Comparison of ENCODE assay signal across 12 cellular contexts in genomic region chr2:188983427-188984101, GRCh38. TPM values are rescaled to one million over a fixed set of nuclear protein-coding genes. Genes with fewer than 3 reads are reported as not detected.
DNase-seq lines count a peak whose midpoint lies in the region; ATAC-seq and TF ChIP-seq lines count a peak whose summit lies in the region.
"Had no signal": no experiment of that assay in that cellular context is flagged by ENCODE, and none has a peak within 500 bp of the region (broad histone marks: within the 10 kb centered on the region; RNA-seq: fewer than 3 reads in every experiment).

No MANE protein-coding gene starts in this region.

- peaks cover 0 to 30% (median 1%) of the 10 kb centered on the region in 12 donors for H3K4me1 ChIP-seq in heart left ventricle
- H3K4me1 ChIP-seq in right cardiac atrium (ENCODE audit: control insufficient read depth, insufficient read depth, low read length), result no peaks in the 10 kb centered on the region
- peaks cover 0 to 2% of the 10 kb centered on the region in 2 donors for H3K4me1 ChIP-seq in adrenal gland (replicated peaks in 1 of 2)
- H3K4me1 ChIP-seq: upper lobe of left lung had no signal

- no peak for DNase-seq in heart left ventricle
- no peak for DNase-seq in right cardiac atrium
- DNase-seq in astrocyte of the spinal cord (ENCODE audit: low read depth, low spot score), result peak; percentile 68
- DNase-seq in kidney tubule cell (ENCODE audit: low spot score), result peak; percentile 12
- DNase-seq in caudate nucleus (lab: John Stamatoyannopoulos, UW), result no peak
- no peak for DNase-seq in adrenal gland
- DNase-seq in SKM-1 treated with dmso at 0.1 percent for 144 hours (lab: John Stamatoyannopoulos, UW; ENCODE audit: unreplicated experiment), result no peak
- DNase-seq: activated CD4-positive, alpha-beta T cell treated with anti-CD3 and anti-CD28 coated beads for 4 hours; NCI-H1105 treated with DMSO at 0.1 percent for 48 hours; upper lobe of left lung had no signal

- H3K9me3 ChIP-seq in heart left ventricle (no peaks in the 10 kb centered on the region), right cardiac atrium (ENCODE audit: control insufficient read depth, low read length) (no peaks in the 10 kb centered on the region), adrenal gland (replicated peaks in 1 of 3) (no peaks in the 10 kb centered on the region)
- H3K9me3 ChIP-seq: upper lobe of left lung had no signal

- intact Hi-C loops in heart left ventricle (cut with DNase I) (loop anchor here in 4 of 10 donors (5.0 to 10.0 kb wide), 3 partner anchors 431 to 459 kb away; no protein-coding TSS in a partner anchor), right cardiac atrium (cut with DNase I) (loop anchor here in 1 of 4 donors (10.0 kb wide), 1 partner anchor 459 kb away; no protein-coding TSS in a partner anchor), adrenal gland (cut with DNase I) (no loop called here)

- ATAC-seq in heart left ventricle, result peak in 2 of 4 donors; percentile 26 to 66
- ATAC-seq in right cardiac atrium, result no peak
- ATAC-seq in HG02840 (IDR thresholded peaks at IDR 0.05; ENCODE audit: low FRiP score, unreplicated experiment), result no peak

- H3K36me3 ChIP-seq in heart left ventricle (peaks cover 0 to 41% (median 12%) of the 10 kb centered on the region in 9 donors), adrenal gland (replicated peaks in 1 of 2) (no peaks in the 10 kb centered on the region)

- TF ChIP-seq POLR2A in heart left ventricle (IDR thresholded peaks at IDR 0.05) (no peak), adrenal gland (IDR thresholded peaks at IDR 0.05) (no peak)

- TF ChIP-seq CTCF in heart left ventricle (IDR thresholded peaks at IDR 0.05), result peak in 10 of 12 donors; percentile 8 to 44 (median 21)
- TF ChIP-seq CTCF in astrocyte of the spinal cord (IDR thresholded peaks at IDR 0.05; ENCODE audit: low read depth, low read length), result peak; percentile 51
- peak in 2 of 6 experiments; percentile 11 to 39 for TF ChIP-seq CTCF in adrenal gland (IDR thresholded peaks at IDR 0.05)

- peak overlapping the region in 3 of 12 donors; percentile 9 to 70 (median 62) for H3K4me3 ChIP-seq in heart left ventricle
- no peak overlapping the region for H3K4me3 ChIP-seq in right cardiac atrium (ENCODE audit: low read length)
- H3K4me3 ChIP-seq in astrocyte of the spinal cord (ENCODE audit: low read depth, low read length), result no peak overlapping the region
- no peak overlapping the region for H3K4me3 ChIP-seq in adrenal gland
- H3K4me3 ChIP-seq: upper lobe of left lung had no signal

- H3K27me3 ChIP-seq in heart left ventricle, result no peaks in the 10 kb centered on the region
- no peaks in the 10 kb centered on the region for H3K27me3 ChIP-seq in right cardiac atrium (ENCODE audit: control insufficient read depth, insufficient read depth)
- H3K27me3 ChIP-seq in adrenal gland, result no peaks in the 10 kb centered on the region
- H3K27me3 ChIP-seq: upper lobe of left lung had no signal

- H3K27ac ChIP-seq in heart left ventricle (peak overlapping the region in 9 of 12 donors; percentile 28 to 80 (median 50)), right cardiac atrium (ENCODE audit: low read length) (no peak overlapping the region), caudate nucleus (ENCODE audit: low read depth, low read length) (no peak overlapping the region), adrenal gland (peak overlapping the region in 1 of 5 donors; percentile 12)

- 55 to 81% (median 74%) methylated on average over 4 of the region's 4 CpGs for WGBS in heart left ventricle, 4 donors
- WGBS in right cardiac atrium, result 36% methylated on average over 4 of the region's 4 CpGs
- 59 to 74% (median 68%) methylated on average over 4 of the region's 4 CpGs for WGBS in adrenal gland, 4 donors

- in situ Hi-C loops in astrocyte of the spinal cord (cut with HindIII; ENCODE audit: low sequenced_read_pairs), result no loop called here

RNA-seq across cellular contexts. Expression of gene COL3A1, which starts 9.4 kb away (rescaled TPM):
- total RNA-seq in heart left ventricle (1,000 to 10,000 TPM in 1 of 9 donors, 100 to 1,000 TPM in 3, 10 to 100 TPM in 5; 34.5 to 1,075 (median 97.4) TPM), right cardiac atrium (100 to 1,000 TPM; 104 to 343 (median 177) TPM), adrenal gland (100 to 1,000 TPM; 103 to 450 (median 185) TPM)
- polyA plus RNA-seq in heart left ventricle (100 to 1,000 TPM in 1 of 2 donors, 10 to 100 TPM in 1; 17.6 to 241 TPM), right cardiac atrium (48.2 TPM), adrenal gland (10 to 100 TPM; 48.4 to 88.0 (median 54.9) TPM)
- total RNA-seq: dermis microvascular lymphatic vessel endothelial cell had no signal

Comparison
In these comparisons a context has a peak if more than half of its experiments do, and no peak if none do; other contexts are left out.
1. H3K27ac ChIP-seq: peak in heart left ventricle (9 of 12); none in right cardiac atrium (single experiment) and caudate nucleus (single experiment).
2. DNase-seq: peak in astrocyte of the spinal cord (single experiment) and kidney tubule cell (single experiment); none in heart left ventricle (0 of 5), right cardiac atrium (0 of 3), caudate nucleus (0 of 61), adrenal gland (0 of 7) and SKM-1 treated with dmso at 0.1 percent for 144 hours (single experiment).